ENCODE assay signal across 8 cellular contexts in the genomic region with DNA sequence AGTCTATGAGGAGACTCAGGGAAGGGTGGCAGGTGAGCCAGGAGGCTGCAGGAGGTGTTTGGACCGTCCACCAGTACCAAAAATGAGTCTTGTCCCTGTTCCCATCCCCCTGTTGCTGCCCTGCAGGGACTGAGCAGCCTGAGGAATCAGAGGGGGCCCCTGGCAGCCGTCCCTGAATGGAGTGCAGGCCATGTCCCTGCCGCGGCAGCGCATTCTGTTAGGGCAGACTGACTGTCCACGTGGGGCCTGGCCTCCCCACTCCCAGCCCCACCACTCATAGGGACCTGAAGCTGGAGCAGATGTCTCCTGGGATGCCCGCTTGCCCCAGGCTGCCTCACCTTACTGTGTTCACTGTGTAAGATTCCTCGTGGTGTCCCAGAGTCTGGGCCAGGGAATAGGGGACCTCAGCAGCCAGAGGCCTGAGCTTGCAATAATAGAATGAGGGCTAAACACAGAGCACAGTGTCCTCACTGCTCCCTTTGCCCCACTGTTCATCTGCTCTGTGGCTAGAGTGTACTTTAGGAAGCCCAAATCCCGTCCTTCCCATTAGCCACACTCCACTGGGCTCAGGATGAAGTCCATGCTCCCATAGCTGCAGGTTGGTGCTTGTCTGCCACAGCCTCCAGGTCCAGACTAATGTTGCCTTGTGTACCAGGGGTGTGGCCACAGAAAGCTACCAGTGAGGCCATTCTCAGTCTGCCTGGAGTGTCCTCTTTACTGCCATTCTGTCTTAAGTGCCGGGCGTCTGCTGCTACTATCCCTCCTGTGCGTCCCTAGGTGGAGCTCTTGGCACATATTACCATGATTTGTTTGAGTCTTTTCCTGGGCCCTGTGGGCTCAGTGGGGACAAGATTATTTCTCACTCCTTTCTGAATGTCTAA.
A peak's percentile ranks its signal among the peaks of the same experiment; 100 is the strongest.
DNase-seq lines count a peak whose midpoint lies in the region; ATAC-seq and TF ChIP-seq lines count a peak whose summit lies in the region.

No MANE protein-coding gene starts in this region.

- no peak overlapping the region for H3K4me3 ChIP-seq in brain microvascular endothelial cell (ENCODE audit: low read depth, low read length)

- no peaks in the 10 kb centered on the region for H3K27me3 ChIP-seq in brain microvascular endothelial cell (replicated peaks)

- no peak overlapping the region for H3K27ac ChIP-seq in brain microvascular endothelial cell

- ATAC-seq in left colon (peak; percentile 89), HG03175 (IDR thresholded peaks at IDR 0.05; ENCODE audit: unreplicated experiment) (no peak), HG03135 (IDR thresholded peaks at IDR 0.05; ENCODE audit: unreplicated experiment) (no peak), HG02938 (IDR thresholded peaks at IDR 0.05; ENCODE audit: unreplicated experiment) (no peak)

- in situ Hi-C loops in brain microvascular endothelial cell (cut with HindIII; ENCODE audit: low pct_ligation_motif_present, low sequenced_read_pairs) = no loop called here

- peak; percentile 82 for TF ChIP-seq CTCF in brain microvascular endothelial cell (IDR thresholded peaks at IDR 0.05; ENCODE audit: low read depth, low read length, missing control alignments)

- DNase-seq in DMS153 (lab: John Stamatoyannopoulos, UW) = peak; percentile 77
- peak; percentile 44 for DNase-seq in HT1080 (ENCODE audit: low read depth)
- DNase-seq in NCI-H748 treated with DMSO at 0.1 percent for 48 hours (lab: John Stamatoyannopoulos, UW) = peak; percentile 66
- peak; percentile 67 for DNase-seq in brain microvascular endothelial cell
- peak in 1 of 2 donors; percentile 36 for DNase-seq in left colon

- H3K36me3 ChIP-seq in brain microvascular endothelial cell (replicated peaks) = no peaks in the 10 kb centered on the region

- intact Hi-C loops in left colon (cut with DNase I, micrococcal nuclease) = no loop called here
